8 cellular contexts compared by ENCODE assay signal in the genomic region with DNA sequence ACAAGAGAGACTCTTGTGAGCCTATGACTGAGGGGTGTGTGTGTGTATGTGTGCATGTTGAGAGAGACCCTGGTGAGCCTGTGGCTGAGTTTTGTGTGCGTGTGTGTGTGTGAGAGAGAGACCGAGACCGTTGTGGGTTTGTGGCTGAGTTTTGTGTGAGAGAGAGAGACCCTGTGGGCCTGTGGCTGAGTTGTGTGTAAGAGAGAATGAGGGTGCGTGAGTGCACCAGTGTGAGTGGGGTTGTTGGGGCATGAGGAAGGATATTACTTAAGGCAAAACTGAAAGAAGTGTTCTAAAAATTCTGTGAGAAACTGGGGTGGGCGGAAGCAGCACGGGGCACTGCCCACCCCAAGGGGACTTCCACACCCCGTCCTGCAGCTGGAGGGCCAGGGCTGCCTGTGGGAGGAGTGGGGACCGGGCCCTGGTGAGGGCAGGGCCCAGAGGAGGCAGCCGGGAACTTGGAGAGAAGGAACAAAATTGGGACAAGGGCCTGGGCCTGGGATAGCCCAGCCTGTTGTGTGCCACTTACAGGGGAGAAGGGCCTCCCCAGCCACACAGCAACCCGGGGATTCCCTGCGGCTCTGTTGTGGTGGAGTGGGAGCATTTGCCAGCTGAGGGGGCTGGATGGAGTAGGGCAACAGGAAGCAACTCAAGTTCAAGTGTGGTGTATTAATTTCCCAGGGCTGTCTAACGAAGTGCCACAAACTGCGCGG. TPM values are rescaled to one million over a fixed set of nuclear protein-coding genes. Genes with fewer than 3 reads are reported as not detected.
DNase-seq lines count a peak whose midpoint lies in the region; ATAC-seq and TF ChIP-seq lines count a peak whose summit lies in the region.

No MANE protein-coding gene starts in this region.

- intact Hi-C loops in body of pancreas (cut with DNase I): loop anchor here (10.0 kb wide), 1 partner anchor 87 kb away; no protein-coding TSS in a partner anchor

- H3K27me3 ChIP-seq in body of pancreas (no peaks in the 10 kb centered on the region), muscle layer of colon (ENCODE audit: control insufficient read depth in 1 of 2, insufficient read depth in 2 of 2, low read length in 2 of 2) (no peaks in the 10 kb centered on the region), thymus (ENCODE audit: control insufficient read depth, insufficient read depth) (no peaks in the 10 kb centered on the region)

- TF ChIP-seq CTCF in body of pancreas (IDR thresholded peaks at IDR 0.05): no peak

- WGBS in body of pancreas, 2 donors: 61 to 84% methylated on average over 14 of the region's 14 CpGs
- WGBS in thymus: 3% methylated on average over 14 of the region's 14 CpGs

- DNase-seq in T-helper 1 cell (peak; percentile 62 to 82 (median 72)), body of pancreas (no peak), GM19240 (ENCODE audit: insufficient read length, low spot score) (no peak), epidermal melanocyte (ENCODE audit: insufficient read length, low spot score) (no peak)

- H3K27ac ChIP-seq in body of pancreas (peak overlapping the region; percentile 38 to 86 (median 62)), muscle layer of colon (ENCODE audit: low read depth, low read length) (peak overlapping the region; percentile 43), thymus (ENCODE audit: low read depth) (peak overlapping the region; percentile 77)

- H3K4me3 ChIP-seq in body of pancreas (no peak overlapping the region), muscle layer of colon (ENCODE audit: low read depth in 1 of 2, low read length in 2 of 2) (peak overlapping the region in 1 of 2 donors; percentile 15), thymus (ENCODE audit: low read length) (peak overlapping the region; percentile 46)

- TF ChIP-seq POLR2A in body of pancreas (IDR thresholded peaks at IDR 0.05): no peak

- ATAC-seq in GM18870 (IDR thresholded peaks at IDR 0.05; ENCODE audit: unreplicated experiment): peak; percentile 59
- peak; percentile 31 for ATAC-seq in HG02973 (IDR thresholded peaks at IDR 0.05; ENCODE audit: unreplicated experiment)
- ATAC-seq in body of pancreas: no peak

- no peak overlapping the region for H3K9ac ChIP-seq in muscle layer of colon (ENCODE audit: low read length)

- H3K9me3 ChIP-seq in body of pancreas (no peaks in the 10 kb centered on the region), muscle layer of colon (ENCODE audit: low read length) (no peaks in the 10 kb centered on the region), thymus (ENCODE audit: control insufficient read depth) (peaks cover 1% of the 10 kb centered on the region)

- H3K4me1 ChIP-seq in body of pancreas (peaks cover 75% of the 10 kb centered on the region), muscle layer of colon (ENCODE audit: insufficient read depth, low read length) (peaks cover 51% of the 10 kb centered on the region), thymus (ENCODE audit: control insufficient read depth, insufficient read depth, low read length) (peaks cover 42% of the 10 kb centered on the region)

- H3K36me3 ChIP-seq in body of pancreas (replicated peaks in 1 of 2; ENCODE audit: insufficient read depth in 1 of 2, low read depth in 2 of 2): no peaks in the 10 kb centered on the region
- no peaks in the 10 kb centered on the region for H3K36me3 ChIP-seq in muscle layer of colon (ENCODE audit: insufficient read depth, low read length)
- H3K36me3 ChIP-seq in thymus (ENCODE audit: control insufficient read depth, insufficient read depth): peaks cover 8% of the 10 kb centered on the region

RNA-seq across cellular contexts. Expression of a gene that starts 22.0 kb away (rescaled TPM):
- 10 to 100 TPM; 47.1 to 63.6 TPM for total RNA-seq in body of pancreas
- polyA plus RNA-seq in thymus: 32.8 TPM

Comparison
In these comparisons a context has a peak if more than half of its experiments do, and no peak if none do; other contexts are left out.
1. DNase-seq: peak in T-helper 1 cell (5 of 5); none in body of pancreas (0 of 4), GM19240 (single experiment) and epidermal melanocyte (single experiment).
2. Peak in every context shown above with its lines, with median percentiles within 50 percentile points of each other: H3K27ac ChIP-seq.